ENCODE assay signal across 8 cellular contexts in genomic region chr1:26820784-26821269, GRCh38. TPM values are rescaled to one million over a fixed set of nuclear protein-coding genes. Genes with fewer than 3 reads are reported as not detected.
A peak's percentile ranks its signal among the peaks of the same experiment; 100 is the strongest.
DNase-seq lines count a peak whose midpoint lies in the region; ATAC-seq, FAIRE-seq and TF ChIP-seq lines count a peak whose summit lies in the region.

No MANE protein-coding gene starts in this region.

- peak overlapping the region; percentile 39 for H3K4me3 Mint-ChIP-seq in activated CD4-positive, alpha-beta memory T cell treated with anti-CD3 and anti-CD28 coated beads for 36 hours

- H3K27ac Mint-ChIP-seq in activated CD4-positive, alpha-beta memory T cell treated with anti-CD3 and anti-CD28 coated beads for 36 hours = peak overlapping the region; percentile 47

- H3K4me1 Mint-ChIP-seq in activated CD4-positive, alpha-beta memory T cell treated with anti-CD3 and anti-CD28 coated beads for 36 hours (ENCODE audit: low read depth) = peaks cover 22% of the 10 kb centered on the region

- intact Hi-C loops in activated CD4-positive, alpha-beta memory T cell treated with anti-CD3 and anti-CD28 coated beads for 36 hours (cut with micrococcal nuclease) = no loop called here

- peak; percentile 27 for TF ChIP-seq CTCF in D721Med (IDR thresholded peaks at IDR 0.05; ENCODE audit: insufficient read depth, missing control alignments)

- no peaks in the 10 kb centered on the region for H3K36me3 Mint-ChIP-seq in activated CD4-positive, alpha-beta memory T cell treated with anti-CD3 and anti-CD28 coated beads for 36 hours

- POLR2A ChIA-PET in activated CD4-positive, alpha-beta memory T cell treated with anti-CD3 and anti-CD28 coated beads for 36 hours (lab: Charles Lee) = interaction anchor here (0.6 to 1.1 kb wide), 3 partner anchors 18 to 695 kb away, joined by 3 read pairs; no protein-coding TSS in a partner anchor

- CTCF ChIA-PET in activated CD4-positive, alpha-beta memory T cell treated with anti-CD3 and anti-CD28 coated beads for 36 hours (lab: Charles Lee) = interaction anchor here (0.7 to 2.4 kb wide), 8 partner anchors 9 to 230 kb away, joined by 3 to 31 read pairs (median 4); no protein-coding TSS in a partner anchor

- no peak for DNase-seq in D721Med (ENCODE audit: insufficient read length, low spot score)
- DNase-seq in activated CD4-positive, alpha-beta memory T cell treated with anti-CD3 and anti-CD28 coated beads for 36 hours = peak; percentile 31
- DNase-seq in pons (ENCODE audit: low spot score) = peak; percentile 56
- DNase-seq in AG20443 (ENCODE audit: low spot score) = no peak
- DNase-seq in glomerular visceral epithelial cell (ENCODE audit: extremely low spot score) = no peak
- no peak for DNase-seq in DMS 273 (lab: John Stamatoyannopoulos, UW; ENCODE audit: unreplicated experiment)

- peak; percentile 84 for ATAC-seq in GM19395 (IDR thresholded peaks at IDR 0.05; ENCODE audit: unreplicated experiment)
- ATAC-seq in HG03439 (IDR thresholded peaks at IDR 0.05; ENCODE audit: unreplicated experiment) = peak; percentile 71

- H3K27me3 Mint-ChIP-seq in activated CD4-positive, alpha-beta memory T cell treated with anti-CD3 and anti-CD28 coated beads for 36 hours = no peaks in the 10 kb centered on the region

- H3K9me3 Mint-ChIP-seq in activated CD4-positive, alpha-beta memory T cell treated with anti-CD3 and anti-CD28 coated beads for 36 hours = no peaks in the 10 kb centered on the region

- FAIRE-seq in D721Med (lab: Jason Lieb, UNC) = no peak

RNA-seq across cellular contexts. Expression of gene ZDHHC18, which starts 5.7 kb away (rescaled TPM):
- total RNA-seq in activated CD4-positive, alpha-beta memory T cell treated with anti-CD3 and anti-CD28 coated beads for 36 hours = 10 to 100 TPM; 60.2 to 63.5 TPM

RNA-seq across cellular contexts. Expression of gene PIGV, which starts 33.1 kb away (rescaled TPM):
- total RNA-seq in activated CD4-positive, alpha-beta memory T cell treated with anti-CD3 and anti-CD28 coated beads for 36 hours = 10 to 100 TPM; 15.1 to 15.3 TPM

RNA-seq across cellular contexts. Expression of gene SFN, which starts 42.1 kb away (rescaled TPM):
- total RNA-seq in activated CD4-positive, alpha-beta memory T cell treated with anti-CD3 and anti-CD28 coated beads for 36 hours = 1 to 10 TPM in 1 of 2 experiments, under 1 TPM in 1; 0.95 to 1.5 TPM

Comparison
In these comparisons a context has a peak if more than half of its experiments do, and no peak if none do; other contexts are left out.
1. DNase-seq: peak in activated CD4-positive, alpha-beta memory T cell treated with anti-CD3 and anti-CD28 coated beads for 36 hours (single experiment) and pons (single experiment); none in D721Med (single experiment), AG20443 (single experiment), glomerular visceral epithelial cell (single experiment) and DMS 273 (single experiment).